1 cellular context compared by ENCODE assay signal in the genomic region with DNA sequence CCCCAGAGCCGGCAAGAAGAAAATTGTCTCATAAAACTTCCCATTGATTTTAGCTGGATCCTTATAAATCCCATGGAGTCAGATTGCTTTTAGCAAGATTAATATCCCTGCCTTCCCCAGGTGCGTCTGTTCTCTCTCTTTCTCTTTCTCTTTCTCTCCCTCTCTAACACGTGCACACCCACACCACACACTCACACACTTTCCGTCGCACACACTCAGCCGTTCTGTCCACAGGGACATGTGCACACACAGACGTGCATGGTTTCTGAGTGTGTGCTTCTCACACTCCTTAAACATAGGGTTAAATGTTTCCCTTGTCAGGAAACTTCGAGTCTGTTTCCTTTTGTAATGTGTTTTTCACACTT.
TF ChIP-seq lines count a peak whose summit lies in the region.

No MANE protein-coding gene starts in this region.

TF ChIP-seq in HepG2, 621 proteins besides CTCF, POLR2A, EP300 and RAD21:
- TF ChIP-seq ESRRA (CRISPR knock-in tag; IDR thresholded peaks at IDR 0.05; ENCODE audit: low read depth) (no peak), FOXK1 (CRISPR knock-in tag; IDR thresholded peaks at IDR 0.05; ENCODE audit: borderline replicate concordance, low read depth) (no peak), ZBTB3 (CRISPR knock-in tag; IDR thresholded peaks at IDR 0.05; ENCODE audit: borderline replicate concordance, low read depth) (no peak), TFAP4 (IDR thresholded peaks at IDR 0.05; ENCODE audit: borderline replicate concordance, low read depth) (no peak), ZSCAN9 (CRISPR knock-in tag; IDR thresholded peaks at IDR 0.05; ENCODE audit: borderline replicate concordance) (no peak), MAFK (conservative IDR thresholded peaks at IDR 0.05 in 1 of 2, IDR thresholded peaks at IDR 0.05 in 1 of 2; ENCODE audit: low read length in 2 of 2) (no peak), EEA1 (CRISPR knock-in tag; IDR thresholded peaks at IDR 0.05; ENCODE audit: borderline replicate concordance) (no peak), ZBTB25 (CRISPR knock-in tag; IDR thresholded peaks at IDR 0.05) (no peak), MYC (CRISPR knock-in tag; IDR thresholded peaks at IDR 0.05; ENCODE audit: borderline replicate concordance) (no peak), ZNF782 (CRISPR knock-in tag; IDR thresholded peaks at IDR 0.05; ENCODE audit: borderline replicate concordance) (no peak), STAT5B (CRISPR knock-in tag; IDR thresholded peaks at IDR 0.05) (no peak), DMAP1 (CRISPR knock-in tag; IDR thresholded peaks at IDR 0.05) (no peak), NR2F2 (IDR thresholded peaks at IDR 0.05; ENCODE audit: borderline replicate concordance, low read depth) (no peak), KLF9 (CRISPR knock-in tag; IDR thresholded peaks at IDR 0.05; ENCODE audit: low read depth) (no peak), DDIT3 (CRISPR knock-in tag; IDR thresholded peaks at IDR 0.05) (no peak), NCOA2 (CRISPR knock-in tag; IDR thresholded peaks at IDR 0.05) (no peak), YEATS2 (CRISPR knock-in tag; IDR thresholded peaks at IDR 0.05; ENCODE audit: borderline replicate concordance) (no peak), ZNF652 (CRISPR knock-in tag; IDR thresholded peaks at IDR 0.05; ENCODE audit: borderline replicate concordance, low read depth) (no peak)
- TF ChIP-seq, protein P1, sequence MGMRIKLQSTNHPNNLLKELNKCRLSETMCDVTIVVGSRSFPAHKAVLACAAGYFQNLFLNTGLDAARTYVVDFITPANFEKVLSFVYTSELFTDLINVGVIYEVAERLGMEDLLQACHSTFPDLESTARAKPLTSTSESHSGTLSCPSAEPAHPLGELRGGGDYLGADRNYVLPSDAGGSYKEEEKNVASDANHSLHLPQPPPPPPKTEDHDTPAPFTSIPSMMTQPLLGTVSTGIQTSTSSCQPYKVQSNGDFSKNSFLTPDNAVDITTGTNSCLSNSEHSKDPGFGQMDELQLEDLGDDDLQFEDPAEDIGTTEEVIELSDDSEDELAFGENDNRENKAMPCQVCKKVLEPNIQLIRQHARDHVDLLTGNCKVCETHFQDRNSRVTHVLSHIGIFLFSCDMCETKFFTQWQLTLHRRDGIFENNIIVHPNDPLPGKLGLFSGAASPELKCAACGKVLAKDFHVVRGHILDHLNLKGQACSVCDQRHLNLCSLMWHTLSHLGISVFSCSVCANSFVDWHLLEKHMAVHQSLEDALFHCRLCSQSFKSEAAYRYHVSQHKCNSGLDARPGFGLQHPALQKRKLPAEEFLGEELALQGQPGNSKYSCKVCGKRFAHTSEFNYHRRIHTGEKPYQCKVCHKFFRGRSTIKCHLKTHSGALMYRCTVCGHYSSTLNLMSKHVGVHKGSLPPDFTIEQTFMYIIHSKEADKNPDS (CRISPR knock-in tag; IDR thresholded peaks at IDR 0.05): no peak
- TF ChIP-seq, protein P2, sequence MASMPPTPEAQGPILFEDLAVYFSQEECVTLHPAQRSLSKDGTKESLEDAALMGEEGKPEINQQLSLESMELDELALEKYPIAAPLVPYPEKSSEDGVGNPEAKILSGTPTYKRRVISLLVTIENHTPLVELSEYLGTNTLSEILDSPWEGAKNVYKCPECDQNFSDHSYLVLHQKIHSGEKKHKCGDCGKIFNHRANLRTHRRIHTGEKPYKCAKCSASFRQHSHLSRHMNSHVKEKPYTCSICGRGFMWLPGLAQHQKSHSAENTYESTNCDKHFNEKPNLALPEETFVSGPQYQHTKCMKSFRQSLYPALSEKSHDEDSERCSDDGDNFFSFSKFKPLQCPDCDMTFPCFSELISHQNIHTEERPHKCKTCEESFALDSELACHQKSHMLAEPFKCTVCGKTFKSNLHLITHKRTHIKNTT (CRISPR knock-in tag; IDR thresholded peaks at IDR 0.05): no peak
